8 cellular contexts compared by ENCODE assay signal in genomic region chr10:102918817-102919236, GRCh38. TPM values are rescaled to one million over a fixed set of nuclear protein-coding genes. Genes with fewer than 3 reads are reported as not detected.
DNase-seq lines count a peak whose midpoint lies in the region; ATAC-seq, FAIRE-seq and TF ChIP-seq lines count a peak whose summit lies in the region.

No MANE protein-coding gene starts in this region.

- CTCF ChIA-PET in endothelial cell of umbilical vein (lab: Charles Lee) = interaction anchor here (1.0 to 8.5 kb wide), 9 partner anchors 16 to 567 kb away, joined by 3 to 211 read pairs (median 15); partner anchors contain the start of genes CYP17A1, NT5C2 and RPEL1

- H3K27ac ChIP-seq in endothelial cell of umbilical vein (ENCODE audit: insufficient read depth, low read depth, low read length) = no peak overlapping the region
- H3K27ac ChIP-seq in neutrophil = peak overlapping the region; percentile 82

- ATAC-seq in HG03354 (IDR thresholded peaks at IDR 0.05; ENCODE audit: poor library complexity, severe bottlenecking, unreplicated experiment) (peak; percentile 4), GM19351 (IDR thresholded peaks at IDR 0.05; ENCODE audit: unreplicated experiment) (no peak)

- H3K9ac ChIP-seq in endothelial cell of umbilical vein (replicated peaks; ENCODE audit: extremely low read depth, insufficient read depth, low read length) = peak overlapping the region; percentile 66

- H3K4me2 ChIP-seq in endothelial cell of umbilical vein (ENCODE audit: insufficient read depth, low read length) = peak overlapping the region; percentile 36

- no peaks in the 10 kb centered on the region for H4K20me1 ChIP-seq in endothelial cell of umbilical vein (replicated peaks; ENCODE audit: control insufficient read depth, extremely low read depth, insufficient read depth, low read length)

- dilution Hi-C loops in endothelial cell of umbilical vein (cut with MboI; ENCODE audit: extremely low pct_ligation_motif_present, low sequenced_read_pairs) = no loop called here

- BruUV-seq in endothelial cell of umbilical vein (replicated peaks; lab: Mats Ljungman, UMichigan) = no TSS peak

- DNase-seq in EL (peak; percentile 28), endothelial cell of umbilical vein (ENCODE audit: low read depth, low spot score) (no peak), NCI-H446 treated with DMSO at 0.1 percent for 48 hours (lab: John Stamatoyannopoulos, UW) (no peak), Kasumi-1 (lab: John Stamatoyannopoulos, UW) (no peak)
- peak; percentile 14 to 18 for DNase-seq in activated CD4-positive, alpha-beta T cell treated with anti-CD3 and anti-CD28 coated beads, Interleukin-2, amount 50 U/mL, for 4 hours

- H3K27me3 ChIP-seq in endothelial cell of umbilical vein (ENCODE audit: control insufficient read depth in 2 of 2, insufficient read depth in 2 of 2, low read length in 2 of 2) (peaks cover 13 to 14% of the 10 kb centered on the region in 2 experiments), neutrophil (peaks cover 43% of the 10 kb centered on the region)

- no peak for TF ChIP-seq POLR2A in endothelial cell of umbilical vein (IDR thresholded peaks at IDR 0.05; ENCODE audit: low read depth, low read length)

- peak overlapping the region; percentile 38 to 76 (median 47) for H3K4me3 ChIP-seq in endothelial cell of umbilical vein (replicated peaks in 1 of 3; ENCODE audit: insufficient read depth in 1 of 3, low read depth in 1 of 3, low read length in 3 of 3)
- H3K4me3 ChIP-seq in neutrophil (ENCODE audit: low read depth in 1 of 2, low read length in 1 of 2) = peak overlapping the region; percentile 82 to 98

- no peaks in the 10 kb centered on the region for H3K9me1 ChIP-seq in endothelial cell of umbilical vein (replicated peaks; ENCODE audit: control insufficient read depth, extremely low read depth, insufficient read depth, low read length)

- FAIRE-seq in endothelial cell of umbilical vein (lab: Jason Lieb, UNC) = no peak

- POLR2A ChIA-PET in endothelial cell of umbilical vein (lab: Charles Lee) = no interaction called here

- intact Hi-C loops in endothelial cell of umbilical vein (cut with micrococcal nuclease) = loop anchor here (5.0 kb wide), 2 partner anchors 177 to 192 kb away; partner anchors contain the start of gene WBP1L

- H3K36me3 ChIP-seq in endothelial cell of umbilical vein (ENCODE audit: control insufficient read depth in 2 of 2, extremely low read depth in 1 of 2, insufficient read depth in 2 of 2, low read length in 2 of 2) = no peaks in the 10 kb centered on the region
- H3K36me3 ChIP-seq in neutrophil = no peaks in the 10 kb centered on the region

- H3K4me1 ChIP-seq in endothelial cell of umbilical vein (ENCODE audit: control insufficient read depth, extremely low read depth, insufficient read depth, low read length) = peaks cover 10% of the 10 kb centered on the region
- peaks cover 35 to 37% of the 10 kb centered on the region in 2 experiments for H3K4me1 ChIP-seq in neutrophil (ENCODE audit: control insufficient read depth in 1 of 2, insufficient read depth in 1 of 2, low read depth in 1 of 2, low read length in 1 of 2)

- no peaks in the 10 kb centered on the region for H3K9me3 ChIP-seq in endothelial cell of umbilical vein (replicated peaks; ENCODE audit: control insufficient read depth, insufficient read depth, low read length)
- H3K9me3 ChIP-seq in neutrophil = no peaks in the 10 kb centered on the region

- TF ChIP-seq CTCF in endothelial cell of umbilical vein (IDR thresholded peaks at IDR 0.05; ENCODE audit: extremely low read depth in 1 of 2, insufficient read depth in 1 of 2, low read depth in 1 of 2, low read length in 2 of 2) = no peak
- no peak for TF ChIP-seq CTCF in neutrophil (IDR thresholded peaks at IDR 0.05)

- peak overlapping the region; percentile 96 for H2AFZ ChIP-seq in endothelial cell of umbilical vein (ENCODE audit: low read depth, low read length)

- no peaks in the 10 kb centered on the region for H3K79me2 ChIP-seq in endothelial cell of umbilical vein (ENCODE audit: control insufficient read depth, insufficient read depth, low read length)

TF ChIP-seq in endothelial cell of umbilical vein, 7 proteins besides CTCF, POLR2A, EP300 and RAD21:
- TF ChIP-seq, protein P1, sequence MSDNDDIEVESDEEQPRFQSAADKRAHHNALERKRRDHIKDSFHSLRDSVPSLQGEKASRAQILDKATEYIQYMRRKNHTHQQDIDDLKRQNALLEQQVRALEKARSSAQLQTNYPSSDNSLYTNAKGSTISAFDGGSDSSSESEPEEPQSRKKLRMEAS (IDR thresholded peaks at IDR 0.05; ENCODE audit: insufficient read depth, insufficient read length) = no peak
- TF ChIP-seq GATA2 (IDR thresholded peaks at IDR 0.05; ENCODE audit: insufficient read depth, insufficient read length, low read depth, low read length) (no peak), EZH2 (IDR thresholded peaks at IDR 0.05; ENCODE audit: borderline replicate concordance, low read depth, low read length, severe bottlenecking) (no peak), POLR2AphosphoS5 (IDR thresholded peaks at IDR 0.05; ENCODE audit: insufficient read depth, low read depth, low read length) (no peak), FOS (IDR thresholded peaks at IDR 0.05; ENCODE audit: borderline replicate concordance, insufficient read depth, low read length) (no peak), JUN (IDR thresholded peaks at IDR 0.05; ENCODE audit: borderline replicate concordance, insufficient read depth, insufficient read length, low read depth) (no peak), MYC (IDR thresholded peaks at IDR 0.05; ENCODE audit: low read depth, low read length) (no peak)

RNA-seq across cellular contexts. Expression of gene CNNM2, which starts 0.7 kb away (rescaled TPM):
- 3.0 and 3.2 TPM in 2 replicates for total RNA-seq in endothelial cell of umbilical vein
- polyA plus RNA-seq in endothelial cell of umbilical vein = 1.9 and 2.1 TPM in 2 replicates
- 1.7 and 2.1 TPM in 2 replicates for polyA plus RNA-seq in endothelial cell of umbilical vein (2011; cell fraction: cytosol; rRNA removed)
- 2.1 and 2.8 TPM in 2 replicates for polyA plus RNA-seq in endothelial cell of umbilical vein (2011; cell fraction: nucleus; rRNA removed)
- polyA plus RNA-seq in endothelial cell of umbilical vein (2012) = 2.5 and 2.6 TPM in 2 replicates
- 2.8 and 3.8 TPM in 2 replicates for polyA minus RNA-seq in endothelial cell of umbilical vein
- polyA minus RNA-seq in endothelial cell of umbilical vein (2011; cell fraction: cytosol; rRNA and poly(A)+ RNA removed) = 17.4 TPM
- polyA minus RNA-seq in endothelial cell of umbilical vein (2011; cell fraction: nucleus; rRNA and poly(A)+ RNA removed) = 3.2 and 8.0 TPM in 2 replicates

RNA-seq across cellular contexts. Expression of gene AS3MT, which starts 49.6 kb away (rescaled TPM):
- 0.95 TPM in 1 of 2 replicates, not detected in the other for total RNA-seq in endothelial cell of umbilical vein
- 0.72 and 1.0 TPM in 2 replicates for polyA plus RNA-seq in endothelial cell of umbilical vein
- polyA plus RNA-seq in endothelial cell of umbilical vein (2011; cell fraction: cytosol; rRNA removed) = 1.1 and 1.3 TPM in 2 replicates
- polyA plus RNA-seq in endothelial cell of umbilical vein (2011; cell fraction: nucleus; rRNA removed) = 0.78 and 1.8 TPM in 2 replicates
- polyA plus RNA-seq in endothelial cell of umbilical vein (2012) = 0.82 and 1.1 TPM in 2 replicates
- 0.72 and 1.4 TPM in 2 replicates for polyA minus RNA-seq in endothelial cell of umbilical vein
- not detected for polyA minus RNA-seq in endothelial cell of umbilical vein (2011; cell fraction: cytosol; rRNA and poly(A)+ RNA removed)
- 0.34 and 0.58 TPM in 2 replicates for polyA minus RNA-seq in endothelial cell of umbilical vein (2011; cell fraction: nucleus; rRNA and poly(A)+ RNA removed)

Comparison
In these comparisons a context has a peak if more than half of its experiments do, and no peak if none do; other contexts are left out.
1. DNase-seq: peak in EL (single experiment) and activated CD4-positive, alpha-beta T cell treated with anti-CD3 and anti-CD28 coated beads, Interleukin-2, amount 50 U/mL, for 4 hours (2 of 2); none in endothelial cell of umbilical vein (single experiment), NCI-H446 treated with DMSO at 0.1 percent for 48 hours (single experiment) and Kasumi-1 (0 of 2).